In the genomic region with DNA sequence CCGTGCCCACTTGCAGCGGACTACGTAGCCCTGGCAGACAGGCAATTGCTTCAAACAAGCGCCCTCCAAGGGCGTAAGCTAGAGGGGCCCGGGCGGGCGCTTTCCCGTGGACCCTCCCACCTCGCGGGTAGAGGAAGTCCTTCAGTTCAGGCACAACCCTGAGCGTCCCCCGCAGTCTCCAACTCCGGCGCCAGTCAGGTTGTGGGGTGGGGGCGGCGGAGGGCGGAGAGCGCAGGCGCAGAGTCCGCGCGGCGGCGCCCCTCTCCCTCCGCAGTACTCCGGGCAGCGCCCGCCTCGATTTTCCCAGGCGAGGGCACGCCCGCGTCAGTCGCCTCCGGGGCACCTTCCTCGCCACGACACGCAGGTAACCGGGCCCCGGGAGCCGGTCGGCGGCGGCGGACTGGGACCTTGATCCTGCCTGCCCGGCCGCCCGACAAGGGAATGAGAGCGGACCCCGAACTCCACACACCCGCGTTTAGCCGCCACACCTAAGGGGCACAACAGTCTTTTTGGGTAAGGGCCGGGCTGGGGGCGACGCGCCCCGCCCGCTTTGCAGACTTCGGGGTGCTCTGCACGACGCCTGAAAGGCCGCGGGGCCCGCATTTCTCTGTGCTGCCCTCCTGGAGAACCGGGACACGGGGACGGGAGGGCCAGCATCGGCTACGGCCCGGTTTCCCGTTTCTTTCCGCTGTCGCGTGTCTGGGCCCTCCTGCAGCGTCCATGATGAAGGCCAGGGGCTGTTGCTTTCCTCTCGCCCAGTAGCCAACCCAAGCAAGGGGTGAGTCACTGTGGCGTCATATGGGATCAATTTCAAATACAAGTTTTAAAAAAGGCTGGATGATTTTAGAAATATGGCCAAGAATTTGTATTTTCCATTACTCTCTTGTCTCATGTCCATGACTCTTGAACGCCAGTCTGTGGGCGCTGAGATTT, we compare ENCODE assay signal across 8 cellular contexts. TPM values are rescaled to one million over a fixed set of nuclear protein-coding genes. Genes with fewer than 3 reads are reported as not detected.
DNase-seq lines count a peak whose midpoint lies in the region; ATAC-seq, FAIRE-seq and TF ChIP-seq lines count a peak whose summit lies in the region.

TSS of gene SLC35G2 (plus strand) at position 276 of the 933 bp plus-strand sequence. CDS start 35,335 bp downstream, outside the sequence.

- WGBS in A549 (ENCODE audit: missing lambda C conversion rate) = 2% methylated on average over 8 of the region's 81 CpGs
- 2% methylated on average over 77 of the region's 81 CpGs for WGBS in smooth muscle cell (ENCODE audit: low lambda C conversion rate)

- peaks cover 14% of the 10 kb centered on the region; the same call in 2 of the 3 replicates for H3K4me1 ChIP-seq in A549
- peaks cover 0 to 8% of the 10 kb centered on the region in 2 donors for H3K4me1 ChIP-seq in kidney (ENCODE audit: control insufficient read depth in 1 of 2, insufficient read depth in 1 of 2, low read depth in 1 of 2, low read length in 2 of 2)
- no peaks in the 10 kb centered on the region for H3K4me1 ChIP-seq in smooth muscle cell (ENCODE audit: low read depth)

- TF ChIP-seq EP300 in A549 (IDR thresholded peaks at IDR 0.05) = no peak

- H3K9me3 ChIP-seq in A549 (0 out of 3 replicates have a peak, but pooled peaks cover 10% of the 10 kb centered on the region), WERI-Rb-1 (ENCODE audit: severe bottlenecking) (peaks cover 5% of the 10 kb centered on the region), kidney (ENCODE audit: control insufficient read depth in 1 of 2, low read length in 2 of 2) (no peaks in the 10 kb centered on the region), smooth muscle cell (replicated peaks; ENCODE audit: low read depth) (no peaks in the 10 kb centered on the region)

- TF ChIP-seq RAD21 in A549 (conservative IDR thresholded peaks at IDR 0.05 in 1 of 2, IDR thresholded peaks at IDR 0.05 in 1 of 2) = no peak

- peak within 1 kb of the TSS; percentile 91 for H2AFZ ChIP-seq in smooth muscle cell (ENCODE audit: low read depth)

- ATAC-seq in A549 = peak; percentile 80 to 84
- peak; percentile 44 for ATAC-seq in GM19023 (IDR thresholded peaks at IDR 0.05; ENCODE audit: unreplicated experiment)

- CTCF ChIA-PET in A549 (lab: Yijun Ruan, JAX) = interaction anchor here (0.8 to 1.7 kb wide), 2 partner anchors 64 to 195 kb away, joined by 3 to 5 read pairs; no protein-coding TSS in a partner anchor

- peak; percentile 30; the same call in 1 of the 2 replicates for TF ChIP-seq POLR2A in A549 (IDR thresholded peaks at IDR 0.05; ENCODE audit: low read length)

- POLR2A ChIA-PET in A549 (lab: Yijun Ruan, JAX) = interaction anchor here (0.6 to 1.7 kb wide), 7 partner anchors 20 to 623 kb away, joined by 3 to 8 read pairs (median 4); partner anchors contain the start of genes MSL2, NCK1 and STAG1

- intact Hi-C loops in kidney (cut with DNase I) = no loop called here

- no peaks in the 10 kb centered on the region for H3F3A ChIP-seq in smooth muscle cell (ENCODE audit: low read depth)

- DNase-seq in A549 (ENCODE audit: low read depth in 1 of 2, low spot score in 1 of 2) = peak; percentile 35 to 66
- DNase-seq in NCI-H1436 (lab: John Stamatoyannopoulos, UW) = peak; percentile 91
- peak; percentile 88 for DNase-seq in WERI-Rb-1
- DNase-seq in choroid plexus epithelial cell (ENCODE audit: low read depth) = peak; percentile 81
- DNase-seq in kidney = peak; percentile 76
- no peak for DNase-seq in smooth muscle cell (lab: John Stamatoyannopoulos, UW; ENCODE audit: unreplicated experiment)
- no peak for DNase-seq in RKO (ENCODE audit: low spot score)

- TF ChIP-seq CTCF in A549 (IDR thresholded peaks at IDR 0.05) (no peak), WERI-Rb-1 (IDR thresholded peaks at IDR 0.05; ENCODE audit: low read depth, low read length) (no peak), choroid plexus epithelial cell (conservative IDR thresholded peaks at IDR 0.05; ENCODE audit: low read depth, low read length) (peak; percentile 19), kidney (IDR thresholded peaks at IDR 0.05; ENCODE audit: borderline replicate concordance, extremely low read depth, insufficient read depth) (no peak), smooth muscle cell (IDR thresholded peaks at IDR 0.05; ENCODE audit: borderline replicate concordance, insufficient read depth, poor library complexity, severe bottlenecking) (no peak)

- peaks cover 16% of the 10 kb centered on the region for H3K79me2 ChIP-seq in smooth muscle cell (ENCODE audit: low read depth)

- H3K27ac ChIP-seq in A549 = peak within 1 kb of the TSS; percentile 92 to 98
- peak within 1 kb of the TSS; percentile 82 for H3K27ac ChIP-seq in WERI-Rb-1
- peak within 1 kb of the TSS in 1 of 2 donors; percentile 33 for H3K27ac ChIP-seq in kidney (ENCODE audit: low read depth in 2 of 2, low read length in 2 of 2)
- H3K27ac ChIP-seq in smooth muscle cell (ENCODE audit: low read depth) = no peak within 1 kb of the TSS

- H4K20me1 ChIP-seq in smooth muscle cell (ENCODE audit: low read depth) = peaks cover 5% of the 10 kb centered on the region

- FAIRE-seq in A549 (lab: Jason Lieb, UNC) = no peak
- no peak for FAIRE-seq in kidney (lab: Jason Lieb, UNC)

- H3K4me3 ChIP-seq in A549 (peak within 1 kb of the TSS; percentile 75), WERI-Rb-1 (ENCODE audit: low read depth, low read length) (peak within 1 kb of the TSS; percentile 76), choroid plexus epithelial cell (ENCODE audit: low read depth, low read length) (peak within 1 kb of the TSS; percentile 80), kidney (ENCODE audit: low read length in 2 of 2) (peak within 1 kb of the TSS; percentile 67 to 73), smooth muscle cell (peak within 1 kb of the TSS; percentile 69)

- H3K9ac ChIP-seq in kidney (ENCODE audit: low read length in 2 of 2) = peak within 1 kb of the TSS; percentile 34 to 61
- peak within 1 kb of the TSS; percentile 20 for H3K9ac ChIP-seq in smooth muscle cell (ENCODE audit: low read depth)

- H3K27me3 ChIP-seq in WERI-Rb-1 (ENCODE audit: insufficient read depth, low read depth, severe bottlenecking) = no peaks in the 10 kb centered on the region
- no peaks in the 10 kb centered on the region for H3K27me3 ChIP-seq in smooth muscle cell (ENCODE audit: low read depth)

- H3K4me2 ChIP-seq in A549 (peak within 1 kb of the TSS; percentile 87), smooth muscle cell (peak within 1 kb of the TSS; percentile 98)

- H3K36me3 ChIP-seq in WERI-Rb-1 (peaks cover 16% of the 10 kb centered on the region), kidney (ENCODE audit: control insufficient read depth in 1 of 2, insufficient read depth in 2 of 2, low read length in 2 of 2) (no peaks in the 10 kb centered on the region), smooth muscle cell (ENCODE audit: low read depth) (no peaks in the 10 kb centered on the region)

TF ChIP-seq in A549, 52 proteins besides CTCF, POLR2A, EP300 and RAD21:
- TF ChIP-seq FOSL2 (IDR thresholded peaks at IDR 0.05) (no peak), FOSL2 (CRISPR knock-in tag; IDR thresholded peaks at IDR 0.05) (peak; percentile 82), CEBPB (IDR thresholded peaks at IDR 0.05) (no peak), NPAS2 (CRISPR knock-in tag; IDR thresholded peaks at IDR 0.05; ENCODE audit: borderline replicate concordance) (no peak), E2F6 (IDR thresholded peaks at IDR 0.05; ENCODE audit: borderline replicate concordance, low read depth) (0 out of 2 replicates have a peak, but pooled peaks have one; percentile 2), MYC (IDR thresholded peaks at IDR 0.05; ENCODE audit: borderline replicate concordance, low read length) (no peak), JUN (IDR thresholded peaks at IDR 0.05) (peak in 1 of 2 experiments; percentile 0; a peak in 1 of 5 replicates), HOXA7 (CRISPR knock-in tag; IDR thresholded peaks at IDR 0.05) (no peak), MAX (IDR thresholded peaks at IDR 0.05) (peak; percentile 2; the same call in 1 of the 2 replicates), PHF8 (IDR thresholded peaks at IDR 0.05; ENCODE audit: borderline replicate concordance, low read depth) (peak; percentile 37; the same call in 1 of the 2 replicates)

RNA-seq across cellular contexts. Expression of gene SLC35G2, which starts in this region (rescaled TPM):
- polyA plus RNA-seq in A549 (2011; rRNA removed) (30.0 and 34.8 TPM in 2 replicates), A549 (2017; fragmentation: RNase III; extraction: RNeasy Plus Mini Kit Qiagen cat#74134 plus additional on column Dnase treatment) (15.0 to 17.2 TPM (median 16.5 TPM) in 3 replicates), kidney (ENCODE audit: insufficient read depth, low read depth, low replicate concordance) (4.2 TPM), smooth muscle cell (5.1 and 5.9 TPM in 2 replicates)
- 6.2 and 6.8 TPM in 2 replicates for polyA plus RNA-seq in A549 (2012; cell fraction: cytosol; rRNA removed)
- polyA plus RNA-seq in A549 (2012; cell fraction: nucleus; rRNA removed) = 6.5 and 10.4 TPM in 2 replicates
- 6.3 and 6.5 TPM in 2 replicates for polyA minus RNA-seq in A549 (2011; rRNA and poly(A)+ RNA removed)
- total RNA-seq in kidney (5.4 TPM), smooth muscle cell (5.5 and 7.4 TPM in 2 replicates)

Comparison
In these comparisons a context has a peak if more than half of its experiments do, and no peak if none do; other contexts are left out.
1. DNase-seq: peak in A549 (2 of 2), NCI-H1436 (single experiment), WERI-Rb-1 (single experiment), choroid plexus epithelial cell (single experiment) and kidney (single experiment); none in smooth muscle cell (single experiment) and RKO (single experiment).
2. Peak in every context shown above with its lines, with median percentiles within 50 percentile points of each other: H3K4me3 ChIP-seq.